In genomic region chr2:206164261-206164862, GRCh38 we compare ENCODE assay signal across 8 cellular contexts. TPM values are rescaled to one million over a fixed set of nuclear protein-coding genes. Genes with fewer than 3 reads are reported as not detected.
DNase-seq lines count a peak whose midpoint lies in the region; ATAC-seq and TF ChIP-seq lines count a peak whose summit lies in the region.

No MANE protein-coding gene starts in this region.

- H3K27ac ChIP-seq in AG04450 (ENCODE audit: low read depth, low read length): no peak overlapping the region
- no peak overlapping the region for H3K27ac ChIP-seq in brain microvascular endothelial cell
- no peak overlapping the region for H3K27ac ChIP-seq in left lung
- H3K27ac ChIP-seq in uterus: no peak overlapping the region

- peaks cover 7 to 35% of the 10 kb centered on the region in 2 donors for H3K4me1 ChIP-seq in left lung
- H3K4me1 ChIP-seq in uterus: peaks cover 4 to 8% of the 10 kb centered on the region in 2 donors

- TF ChIP-seq CTCF in AG04450 (IDR thresholded peaks at IDR 0.05; ENCODE audit: low read depth, low read length) (peak; percentile 74), brain microvascular endothelial cell (IDR thresholded peaks at IDR 0.05; ENCODE audit: low read depth, low read length, missing control alignments) (peak; percentile 61), left lung (IDR thresholded peaks at IDR 0.05) (peak; percentile 62 to 70), uterus (IDR thresholded peaks at IDR 0.05) (peak; percentile 51 to 65 (median 57))

- POLR2A ChIA-PET in AG04450 (lab: Yijun Ruan, JAX): no interaction called here

- DNase-seq in AG04450 (ENCODE audit: low read depth, low spot score) (no peak), EL (peak; percentile 54), NCI-H446 treated with DMSO at 0.1 percent for 48 hours (lab: John Stamatoyannopoulos, UW) (peak; percentile 3), brain microvascular endothelial cell (peak; percentile 39), left lung (no peak), uterus (peak in 1 of 2 donors; percentile 28)

- intact Hi-C loops in left lung (cut with DNase I) (no loop called here), uterus (cut with DNase I; ENCODE audit: low total_unique reads) (no loop called here)

- in situ Hi-C loops in brain microvascular endothelial cell (cut with HindIII; ENCODE audit: low pct_ligation_motif_present, low sequenced_read_pairs): no loop called here

- ATAC-seq in left lung (no peak), HG03378 (IDR thresholded peaks at IDR 0.05; ENCODE audit: unreplicated experiment) (no peak), HG02610 (IDR thresholded peaks at IDR 0.05; ENCODE audit: unreplicated experiment) (no peak)

- CTCF ChIA-PET in AG04450 (lab: Charles Lee): interaction anchor here (0.6 to 2.1 kb wide), 22 partner anchors 9 to 1908 kb away, joined by 3 to 12 read pairs (median 3); no protein-coding TSS in a partner anchor

- peaks cover 3% of the 10 kb centered on the region; the same call in 1 of the 2 replicates for H3K9me3 ChIP-seq in AG04450 (ENCODE audit: control insufficient read depth, insufficient read depth, low read length)
- no peaks in the 10 kb centered on the region for H3K9me3 ChIP-seq in left lung
- H3K9me3 ChIP-seq in uterus: no peaks in the 10 kb centered on the region

- H3K27me3 ChIP-seq in AG04450 (ENCODE audit: control insufficient read depth, insufficient read depth, low read length) (no peaks in the 10 kb centered on the region), brain microvascular endothelial cell (replicated peaks) (no peaks in the 10 kb centered on the region), left lung (no peaks in the 10 kb centered on the region), uterus (no peaks in the 10 kb centered on the region)

- H3K36me3 ChIP-seq in brain microvascular endothelial cell (replicated peaks) (peaks cover 34% of the 10 kb centered on the region), left lung (peaks cover 0 to 62% of the 10 kb centered on the region in 2 donors), uterus (no peaks in the 10 kb centered on the region)

- H3K4me3 ChIP-seq in AG04450 (ENCODE audit: low read depth, low read length) (no peak overlapping the region), brain microvascular endothelial cell (ENCODE audit: low read depth, low read length) (no peak overlapping the region), left lung (no peak overlapping the region), uterus (no peak overlapping the region)

- TF ChIP-seq POLR2A in uterus (IDR thresholded peaks at IDR 0.05): no peak

RNA-seq across cellular contexts. Expression of gene EEF1B2, which starts 4.7 kb away (rescaled TPM):
- 891 and 1,211 TPM in 2 replicates for polyA plus RNA-seq in AG04450 (2011; rRNA removed)
- 357 and 518 TPM in 2 replicates for polyA minus RNA-seq in AG04450 (2011; rRNA and poly(A)+ RNA removed)
- total RNA-seq in left lung: 100 to 1,000 TPM; 396 to 505 TPM
- total RNA-seq in uterus: 100 to 1,000 TPM; 267 to 794 (median 564) TPM

RNA-seq across cellular contexts. Expression of gene NDUFS1, which starts 5.1 kb away (rescaled TPM):
- 105 and 129 TPM in 2 replicates for polyA plus RNA-seq in AG04450 (2011; rRNA removed)
- polyA minus RNA-seq in AG04450 (2011; rRNA and poly(A)+ RNA removed): 99.7 and 114 TPM in 2 replicates
- total RNA-seq in left lung (10 to 100 TPM; 74.6 to 79.8 TPM), uterus (100 to 1,000 TPM in 1 of 4 donors, 10 to 100 TPM in 3; 25.6 to 164 (median 56.6) TPM)

Comparison
In these comparisons a context has a peak if more than half of its experiments do, and no peak if none do; other contexts are left out.
1. DNase-seq: peak in EL (single experiment), NCI-H446 treated with DMSO at 0.1 percent for 48 hours (single experiment) and brain microvascular endothelial cell (single experiment); none in AG04450 (single experiment) and left lung (0 of 2).
2. Peak in every context shown above with its lines, with median percentiles within 50 percentile points of each other: CTCF ChIP-seq.